1 cellular context compared by ENCODE assay signal in the genomic region with DNA sequence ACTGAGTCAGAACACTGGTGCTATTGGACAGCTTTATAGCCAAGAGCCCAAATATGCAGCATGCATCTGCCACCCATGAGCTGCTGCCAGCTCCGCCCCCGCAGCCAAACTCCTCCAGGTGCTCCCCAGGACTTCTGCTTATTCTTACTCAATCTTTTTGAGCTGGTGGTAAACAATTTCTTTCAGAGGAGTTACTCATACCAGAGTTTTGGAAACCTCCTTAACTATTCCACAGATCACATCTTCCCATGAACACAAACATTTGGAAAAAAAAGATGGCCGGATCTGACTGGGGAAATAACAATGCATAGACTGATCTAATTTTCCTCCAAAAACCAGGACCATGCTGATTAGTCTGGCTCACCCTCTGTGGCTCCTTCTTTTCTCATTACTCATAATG.
TF ChIP-seq lines count a peak whose summit lies in the region.

No MANE protein-coding gene starts in this region.

TF ChIP-seq in SK-N-SH treated with all-trans-retinoic acid at 6 μM for 48 hours, 23 proteins besides CTCF, POLR2A, EP300 and RAD21 (continued from another document):
- TF ChIP-seq, protein P1, sequence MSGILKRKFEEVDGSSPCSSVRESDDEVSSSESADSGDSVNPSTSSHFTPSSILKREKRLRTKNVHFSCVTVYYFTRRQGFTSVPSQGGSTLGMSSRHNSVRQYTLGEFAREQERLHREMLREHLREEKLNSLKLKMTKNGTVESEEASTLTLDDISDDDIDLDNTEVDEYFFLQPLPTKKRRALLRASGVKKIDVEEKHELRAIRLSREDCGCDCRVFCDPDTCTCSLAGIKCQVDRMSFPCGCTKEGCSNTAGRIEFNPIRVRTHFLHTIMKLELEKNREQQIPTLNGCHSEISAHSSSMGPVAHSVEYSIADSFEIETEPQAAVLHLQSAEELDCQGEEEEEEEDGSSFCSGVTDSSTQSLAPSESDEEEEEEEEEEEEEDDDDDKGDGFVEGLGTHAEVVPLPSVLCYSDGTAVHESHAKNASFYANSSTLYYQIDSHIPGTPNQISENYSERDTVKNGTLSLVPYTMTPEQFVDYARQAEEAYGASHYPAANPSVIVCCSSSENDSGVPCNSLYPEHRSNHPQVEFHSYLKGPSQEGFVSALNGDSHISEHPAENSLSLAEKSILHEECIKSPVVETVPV (CRISPR knock-in tag; IDR thresholded peaks at IDR 0.05) = no peak
- TF ChIP-seq, protein P2, sequence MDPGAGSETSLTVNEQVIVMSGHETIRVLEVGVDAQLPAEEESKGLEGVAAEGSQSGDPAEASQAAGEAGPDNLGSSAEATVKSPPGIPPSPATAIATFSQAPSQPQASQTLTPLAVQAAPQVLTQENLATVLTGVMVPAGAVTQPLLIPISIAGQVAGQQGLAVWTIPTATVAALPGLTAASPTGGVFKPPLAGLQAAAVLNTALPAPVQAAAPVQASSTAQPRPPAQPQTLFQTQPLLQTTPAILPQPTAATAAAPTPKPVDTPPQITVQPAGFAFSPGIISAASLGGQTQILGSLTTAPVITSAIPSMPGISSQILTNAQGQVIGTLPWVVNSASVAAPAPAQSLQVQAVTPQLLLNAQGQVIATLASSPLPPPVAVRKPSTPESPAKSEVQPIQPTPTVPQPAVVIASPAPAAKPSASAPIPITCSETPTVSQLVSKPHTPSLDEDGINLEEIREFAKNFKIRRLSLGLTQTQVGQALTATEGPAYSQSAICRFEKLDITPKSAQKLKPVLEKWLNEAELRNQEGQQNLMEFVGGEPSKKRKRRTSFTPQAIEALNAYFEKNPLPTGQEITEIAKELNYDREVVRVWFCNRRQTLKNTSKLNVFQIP (CRISPR knock-in tag; IDR thresholded peaks at IDR 0.05; ENCODE audit: borderline replicate concordance, low read depth) = no peak
- TF ChIP-seq, protein P3, sequence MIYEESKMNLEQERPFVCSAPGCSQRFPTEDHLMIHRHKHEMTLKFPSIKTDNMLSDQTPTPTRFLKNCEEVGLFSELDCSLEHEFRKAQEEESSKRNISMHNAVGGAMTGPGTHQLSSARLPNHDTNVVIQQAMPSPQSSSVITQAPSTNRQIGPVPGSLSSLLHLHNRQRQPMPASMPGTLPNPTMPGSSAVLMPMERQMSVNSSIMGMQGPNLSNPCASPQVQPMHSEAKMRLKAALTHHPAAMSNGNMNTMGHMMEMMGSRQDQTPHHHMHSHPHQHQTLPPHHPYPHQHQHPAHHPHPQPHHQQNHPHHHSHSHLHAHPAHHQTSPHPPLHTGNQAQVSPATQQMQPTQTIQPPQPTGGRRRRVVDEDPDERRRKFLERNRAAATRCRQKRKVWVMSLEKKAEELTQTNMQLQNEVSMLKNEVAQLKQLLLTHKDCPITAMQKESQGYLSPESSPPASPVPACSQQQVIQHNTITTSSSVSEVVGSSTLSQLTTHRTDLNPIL (CRISPR knock-in tag; IDR thresholded peaks at IDR 0.05; ENCODE audit: low read depth) = no peak
- TF ChIP-seq, protein P4, sequence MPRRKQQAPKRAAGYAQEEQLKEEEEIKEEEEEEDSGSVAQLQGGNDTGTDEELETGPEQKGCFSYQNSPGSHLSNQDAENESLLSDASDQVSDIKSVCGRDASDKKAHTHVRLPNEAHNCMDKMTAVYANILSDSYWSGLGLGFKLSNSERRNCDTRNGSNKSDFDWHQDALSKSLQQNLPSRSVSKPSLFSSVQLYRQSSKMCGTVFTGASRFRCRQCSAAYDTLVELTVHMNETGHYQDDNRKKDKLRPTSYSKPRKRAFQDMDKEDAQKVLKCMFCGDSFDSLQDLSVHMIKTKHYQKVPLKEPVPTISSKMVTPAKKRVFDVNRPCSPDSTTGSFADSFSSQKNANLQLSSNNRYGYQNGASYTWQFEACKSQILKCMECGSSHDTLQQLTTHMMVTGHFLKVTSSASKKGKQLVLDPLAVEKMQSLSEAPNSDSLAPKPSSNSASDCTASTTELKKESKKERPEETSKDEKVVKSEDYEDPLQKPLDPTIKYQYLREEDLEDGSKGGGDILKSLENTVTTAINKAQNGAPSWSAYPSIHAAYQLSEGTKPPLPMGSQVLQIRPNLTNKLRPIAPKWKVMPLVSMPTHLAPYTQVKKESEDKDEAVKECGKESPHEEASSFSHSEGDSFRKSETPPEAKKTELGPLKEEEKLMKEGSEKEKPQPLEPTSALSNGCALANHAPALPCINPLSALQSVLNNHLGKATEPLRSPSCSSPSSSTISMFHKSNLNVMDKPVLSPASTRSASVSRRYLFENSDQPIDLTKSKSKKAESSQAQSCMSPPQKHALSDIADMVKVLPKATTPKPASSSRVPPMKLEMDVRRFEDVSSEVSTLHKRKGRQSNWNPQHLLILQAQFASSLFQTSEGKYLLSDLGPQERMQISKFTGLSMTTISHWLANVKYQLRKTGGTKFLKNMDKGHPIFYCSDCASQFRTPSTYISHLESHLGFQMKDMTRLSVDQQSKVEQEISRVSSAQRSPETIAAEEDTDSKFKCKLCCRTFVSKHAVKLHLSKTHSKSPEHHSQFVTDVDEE (CRISPR knock-in tag; IDR thresholded peaks at IDR 0.05) = no peak
- TF ChIP-seq PATZ1 (CRISPR knock-in tag; IDR thresholded peaks at IDR 0.05; ENCODE audit: borderline replicate concordance) = no peak
TF ChIP-seq in SK-N-SH treated with all-trans-retinoic acid at 6 μM for 48 hours: peak in this region for 0.
